Comparison of ENCODE assay signal across 13 cellular contexts in the genomic region with DNA sequence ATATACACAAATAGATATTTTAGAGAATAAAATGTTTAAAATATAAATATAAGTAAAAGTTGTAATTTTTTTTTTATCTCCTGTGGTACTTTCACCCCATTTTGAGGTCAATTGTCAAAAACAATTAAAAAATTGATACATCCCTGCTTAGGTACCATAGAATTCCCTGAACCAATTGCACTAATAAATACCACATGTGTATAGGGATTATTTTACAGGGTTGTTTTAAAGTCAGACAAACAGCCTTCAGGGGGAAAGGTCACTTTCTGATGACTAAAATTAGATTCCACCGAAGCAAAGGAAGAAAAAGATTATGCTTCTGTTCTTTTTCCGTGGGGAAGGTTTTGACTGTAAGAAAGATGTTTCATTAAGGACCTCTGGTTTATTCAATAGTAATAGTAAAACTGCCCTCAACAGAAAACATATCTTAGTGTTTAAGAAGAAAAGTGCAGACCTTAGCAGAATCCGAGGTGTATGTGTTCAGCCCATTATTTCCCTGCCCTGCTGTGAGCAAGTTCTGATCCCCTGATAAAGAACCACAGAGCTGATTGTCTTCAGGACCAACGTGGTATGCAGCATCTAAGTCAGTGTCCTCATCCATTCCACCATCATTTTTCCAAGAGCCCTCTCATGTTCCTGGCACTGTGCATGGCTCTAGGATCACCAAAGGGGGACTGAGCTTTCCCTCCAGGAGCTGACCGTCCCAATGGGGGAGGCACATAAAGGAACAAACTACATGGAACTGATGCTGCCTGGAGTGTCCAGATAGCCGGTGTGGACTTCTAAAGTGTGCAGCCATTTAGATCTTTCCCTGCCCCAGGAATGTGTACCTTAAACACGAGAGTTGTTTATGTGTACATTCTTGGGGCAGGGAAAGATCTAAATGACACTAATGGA. TPM values are rescaled to one million over a fixed set of nuclear protein-coding genes. Genes with fewer than 3 reads are reported as not detected.
DNase-seq lines count a peak whose midpoint lies in the region; ATAC-seq and TF ChIP-seq lines count a peak whose summit lies in the region.
"Had no signal": no experiment of that assay in that cellular context is flagged by ENCODE, and none has a peak within 500 bp of the region (broad histone marks: within the 10 kb centered on the region; RNA-seq: fewer than 3 reads in every experiment).

No MANE protein-coding gene starts in this region.

- no peak overlapping the region for H3K27ac Mint-ChIP-seq in endodermal cell
- peak overlapping the region; percentile 87 to 94 (median 91) for H3K27ac Mint-ChIP-seq in nephron
- H3K27ac Mint-ChIP-seq: activated naive CD8-positive, alpha-beta T cell treated with anti-CD3 and anti-CD28 coated beads for 36 hours had no signal

- no peak for TF ChIP-seq POLR2A in erythroblast (IDR thresholded peaks at IDR 0.05; ENCODE audit: low read length)

- H3K4me3 Mint-ChIP-seq in endodermal cell: no peak overlapping the region
- H3K4me3 Mint-ChIP-seq in nephron: peak overlapping the region; percentile 14 to 63 (median 35)
- H3K4me3 Mint-ChIP-seq: activated naive CD8-positive, alpha-beta T cell treated with anti-CD3 and anti-CD28 coated beads for 36 hours had no signal

- intact Hi-C loops in left cardiac atrium (cut with DNase I): no loop called here

- H3K36me3 ChIP-seq in right atrium auricular region (no peaks in the 10 kb centered on the region), endodermal cell (ENCODE audit: control insufficient read depth, insufficient read depth, low read length) (no peaks in the 10 kb centered on the region)
- H3K36me3 ChIP-seq: neutrophil had no signal

- H3K4me1 Mint-ChIP-seq in endodermal cell: peaks cover 21% of the 10 kb centered on the region
- H3K4me1 Mint-ChIP-seq in nephron: peaks cover 92% of the 10 kb centered on the region

- no peak for TF ChIP-seq CTCF in right atrium auricular region (IDR thresholded peaks at IDR 0.05)
- TF ChIP-seq CTCF in endodermal cell (conservative IDR thresholded peaks at IDR 0.05): no peak
- TF ChIP-seq CTCF in nephron (IDR thresholded peaks at IDR 0.05; ENCODE audit: unreplicated experiment in 3 of 3): no peak

- H3K27ac ChIP-seq in right atrium auricular region (peak overlapping the region; percentile 78 to 82), endodermal cell (ENCODE audit: low read depth, low read length) (peak overlapping the region; percentile 93)
- H3K27ac ChIP-seq: neutrophil had no signal

- H3K9me3 Mint-ChIP-seq in endodermal cell (no peaks in the 10 kb centered on the region), nephron (no peaks in the 10 kb centered on the region)
- H3K9me3 Mint-ChIP-seq: activated naive CD8-positive, alpha-beta T cell treated with anti-CD3 and anti-CD28 coated beads for 36 hours had no signal

- DNase-seq in right atrium auricular region (ENCODE audit: low spot score): no peak
- no peak for DNase-seq in left cardiac atrium
- no peak for DNase-seq in endodermal cell
- no peak for DNase-seq in RPMI8226
- DNase-seq in activated CD4-positive, CD25-positive, alpha-beta regulatory T cell treated with anti-CD3 and anti-CD28 coated beads, Interleukin-2, amount 50 U/mL, for 72 hours: no peak
- DNase-seq in activated T-cell treated with anti-CD3 and anti-CD28 coated beads, Interleukin-2, amount 50 U/mL, for 1 hour: no peak
- DNase-seq in erythroblast (lab: John Stamatoyannopoulos, UW): no peak
- DNase-seq: activated naive CD8-positive, alpha-beta T cell treated with anti-CD3 and anti-CD28 coated beads for 36 hours; effector memory CD4-positive, alpha-beta T cell; NCI-H1417 treated with DMSO at 0.1 percent for 48 hours; T-helper 2 cell had no signal

- ATAC-seq in left cardiac atrium: no peak

- H3K27me3 Mint-ChIP-seq in endodermal cell (ENCODE audit: insufficient read depth) (no peaks in the 10 kb centered on the region), nephron (ENCODE audit: low read depth) (no peaks in the 10 kb centered on the region)

- H3K4me1 ChIP-seq in right atrium auricular region (peaks cover 0 to 80% of the 10 kb centered on the region in 2 donors), endodermal cell (ENCODE audit: control insufficient read depth, insufficient read depth, low read length) (peaks cover 7% of the 10 kb centered on the region)

- no peak overlapping the region for H3K9ac ChIP-seq in endodermal cell (ENCODE audit: extremely low read depth, low read length, poor library complexity, severe bottlenecking)

- H3K9me3 ChIP-seq in right atrium auricular region: no peaks in the 10 kb centered on the region
- H3K9me3 ChIP-seq in endodermal cell (ENCODE audit: control insufficient read depth, low read length): no peaks in the 10 kb centered on the region

- H3K36me3 Mint-ChIP-seq in endodermal cell (ENCODE audit: low read depth): no peaks in the 10 kb centered on the region
- no peaks in the 10 kb centered on the region for H3K36me3 Mint-ChIP-seq in nephron (ENCODE audit: low read depth)
- H3K36me3 Mint-ChIP-seq: activated naive CD8-positive, alpha-beta T cell treated with anti-CD3 and anti-CD28 coated beads for 36 hours had no signal

- peak overlapping the region; percentile 44 to 45 for H3K4me3 ChIP-seq in right atrium auricular region
- no peak overlapping the region for H3K4me3 ChIP-seq in endodermal cell (ENCODE audit: low read length)

- WGBS in endodermal cell (ENCODE audit: insufficient coverage in 1 of 2, insufficient read length in 1 of 2), 2 experiments: 81 to 86% methylated on average over 6 to 7 of the region's 7 CpGs

- H3K27me3 ChIP-seq in right atrium auricular region (no peaks in the 10 kb centered on the region), endodermal cell (ENCODE audit: control insufficient read depth, insufficient read depth, low read length, poor library complexity, severe bottlenecking) (no peaks in the 10 kb centered on the region)
- H3K27me3 ChIP-seq: neutrophil had no signal

RNA-seq across cellular contexts. Expression of a gene that starts 16.2 kb away (rescaled TPM):
- total RNA-seq in right atrium auricular region (10 to 100 TPM; 88.7 to 96.5 TPM), left cardiac atrium (10 to 100 TPM; 31.0 to 46.9 TPM), endodermal cell (under 1 TPM; 0.64 to 0.84 TPM)
- polyA plus RNA-seq in endodermal cell (2013, experiment 1 of 2): 54.3 TPM
- 49.1 TPM for polyA plus RNA-seq in endodermal cell (2013, experiment 2 of 2)
- total RNA-seq: activated naive CD8-positive, alpha-beta T cell treated with anti-CD3 and anti-CD28 coated beads for 36 hours had no signal

Comparison
In these comparisons a context has a peak if more than half of its experiments do, and no peak if none do; other contexts are left out.
1. RNA of a gene that starts 16.2 kb away (total RNA-seq): 88.7 to 96.5 TPM in right atrium auricular region and 31.0 to 46.9 TPM in left cardiac atrium; 0.64 to 0.84 TPM in endodermal cell; every median in the first group is over 10 times any median in the second.